16 cellular contexts compared by ENCODE assay signal in the genomic region with DNA sequence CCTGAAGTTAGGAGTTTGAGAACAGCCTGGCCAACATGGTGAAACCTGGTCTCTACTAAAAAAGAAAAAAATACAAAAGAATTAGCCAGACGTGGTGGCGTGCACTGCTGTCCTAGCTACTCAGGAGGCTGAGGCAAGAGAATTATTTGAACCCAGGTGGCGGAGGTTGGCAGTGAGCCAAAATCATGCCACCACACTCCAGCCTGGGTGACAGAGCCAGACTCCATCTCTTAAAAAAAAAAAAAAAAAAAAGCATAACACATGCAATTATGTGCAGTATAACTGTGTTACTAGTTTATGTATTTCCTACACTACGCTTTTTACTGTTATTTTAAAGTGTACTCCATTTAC. TPM values are rescaled to one million over a fixed set of nuclear protein-coding genes. Genes with fewer than 3 reads are reported as not detected.
A peak's percentile ranks its signal among the peaks of the same experiment; 100 is the strongest.
DNase-seq lines count a peak whose midpoint lies in the region; ATAC-seq and TF ChIP-seq lines count a peak whose summit lies in the region.
"Had no signal": no experiment of that assay in that cellular context is flagged by ENCODE, and none has a peak within 500 bp of the region (broad histone marks: within the 10 kb centered on the region; RNA-seq: fewer than 3 reads in every experiment).

No MANE protein-coding gene starts in this region.

- no peak overlapping the region for H3K4me2 ChIP-seq in SK-N-SH

- H3K27me3 ChIP-seq in endodermal cell (ENCODE audit: control insufficient read depth, insufficient read depth, low read length, poor library complexity, severe bottlenecking): no peaks in the 10 kb centered on the region
- H3K27me3 ChIP-seq in SK-N-SH (ENCODE audit: insufficient read depth): no peaks in the 10 kb centered on the region; the same call in 1 of the 2 replicates

- DNase-seq in NCI-H69 (lab: John Stamatoyannopoulos, UW) (peak; percentile 31), endodermal cell (no peak), progenitor cell of endocrine pancreas (ENCODE audit: low spot score, unreplicated experiment) (no peak), NCI-H187 treated with DMSO at 0.1 percent for 48 hours (lab: John Stamatoyannopoulos, UW) (no peak), SK-N-SH (no peak)
- DNase-seq in activated CD8-positive, alpha-beta memory T cell treated with anti-CD3 and anti-CD28 coated beads, Interleukin-2, amount 10 ng/mL, durations not matched to agents 7 days and 5 days: no peak
- DNase-seq: C1 segment of cervical spinal cord; Calu3; CD4-positive, alpha-beta memory T cell; COR-L47; DMS53; DMS79 treated with DMSO at 0.1 percent for 48 hours; GM23248; H7; HCEC 1CT had no signal

- H3K27ac Mint-ChIP-seq in endodermal cell (no peak overlapping the region), progenitor cell of endocrine pancreas (peak overlapping the region; percentile 59)
- no peak overlapping the region for H3K27ac Mint-ChIP-seq in activated CD8-positive, alpha-beta memory T cell treated with anti-CD3 and anti-CD28 coated beads, Interleukin-2, amount 10 ng/mL, durations not matched to agents 7 days and 5 days
- H3K27ac Mint-ChIP-seq: CD4-positive, alpha-beta memory T cell had no signal

- TF ChIP-seq CTCF in endodermal cell (conservative IDR thresholded peaks at IDR 0.05) (no peak), progenitor cell of endocrine pancreas (IDR thresholded peaks at IDR 0.05; ENCODE audit: unreplicated experiment) (no peak), SK-N-SH (IDR thresholded peaks at IDR 0.05) (no peak)

- no peaks in the 10 kb centered on the region for H3K36me3 ChIP-seq in endodermal cell (ENCODE audit: control insufficient read depth, insufficient read depth, low read length)
- no peaks in the 10 kb centered on the region for H3K36me3 ChIP-seq in SK-N-SH (replicated peaks in 1 of 2; ENCODE audit: control insufficient read depth in 1 of 2, insufficient read depth in 2 of 2, low read length in 1 of 2)

- H3K36me3 Mint-ChIP-seq in endodermal cell (ENCODE audit: low read depth) (no peaks in the 10 kb centered on the region), progenitor cell of endocrine pancreas (ENCODE audit: insufficient read depth) (no peaks in the 10 kb centered on the region)
- H3K36me3 Mint-ChIP-seq in activated CD8-positive, alpha-beta memory T cell treated with anti-CD3 and anti-CD28 coated beads, Interleukin-2, amount 10 ng/mL, durations not matched to agents 7 days and 5 days: no peaks in the 10 kb centered on the region
- H3K36me3 Mint-ChIP-seq: CD4-positive, alpha-beta memory T cell had no signal

- POLR2A ChIA-PET in SK-N-SH (lab: Yijun Ruan, JAX): interaction anchor here (0.7 kb wide), 1 partner anchor 235 kb away, joined by 8 read pairs; no protein-coding TSS in a partner anchor

- peaks cover 7% of the 10 kb centered on the region for H3F3A ChIP-seq in SK-N-SH (replicated peaks; ENCODE audit: insufficient read depth)

- 92% methylated on average over 3 of the region's 4 CpGs; no CpG with 5 or more reads in 1 of the 2 experiments for WGBS in endodermal cell (ENCODE audit: insufficient coverage in 1 of 2, insufficient read length in 1 of 2), 2 experiments
- WGBS in SK-N-SH (ENCODE audit: low lambda C conversion rate): 67% methylated on average over 4 of the region's 4 CpGs

- TF ChIP-seq RAD21 in Ishikawa (IDR thresholded peaks at IDR 0.05; ENCODE audit: low read depth) (no peak), SK-N-SH (IDR thresholded peaks at IDR 0.05; ENCODE audit: low read length) (no peak)

- no peak for ATAC-seq in activated CD8-positive, alpha-beta memory T cell treated with anti-CD3 and anti-CD28 coated beads, Interleukin-2, amount 10 ng/mL, durations not matched to agents 7 days and 5 days

- no peak overlapping the region for H3K9ac ChIP-seq in endodermal cell (ENCODE audit: extremely low read depth, low read length, poor library complexity, severe bottlenecking)
- no peak overlapping the region for H3K9ac ChIP-seq in SK-N-SH
- H3K9ac ChIP-seq: GM23248 had no signal

- H2AFZ ChIP-seq in SK-N-SH (ENCODE audit: low read depth): no peak overlapping the region
- H2AFZ ChIP-seq: GM23248 had no signal

- H3K4me1 ChIP-seq in endodermal cell (ENCODE audit: control insufficient read depth, insufficient read depth, low read length) (no peaks in the 10 kb centered on the region), SK-N-SH (ENCODE audit: control insufficient read depth in 1 of 2, insufficient read depth in 2 of 2, low read depth in 1 of 2, low read length in 1 of 2) (no peaks in the 10 kb centered on the region)

- no peaks in the 10 kb centered on the region for H3K79me2 ChIP-seq in SK-N-SH (ENCODE audit: insufficient read depth)

- no peak overlapping the region for H3K4me3 Mint-ChIP-seq in endodermal cell
- no peak overlapping the region for H3K4me3 Mint-ChIP-seq in progenitor cell of endocrine pancreas (ENCODE audit: low read depth)
- H3K4me3 Mint-ChIP-seq in activated CD8-positive, alpha-beta memory T cell treated with anti-CD3 and anti-CD28 coated beads, Interleukin-2, amount 10 ng/mL, durations not matched to agents 7 days and 5 days: no peak overlapping the region
- H3K4me3 Mint-ChIP-seq: CD4-positive, alpha-beta memory T cell had no signal

- no peaks in the 10 kb centered on the region for H3K4me1 Mint-ChIP-seq in endodermal cell
- peaks cover 2% of the 10 kb centered on the region for H3K4me1 Mint-ChIP-seq in progenitor cell of endocrine pancreas (ENCODE audit: low read depth)
- H3K4me1 Mint-ChIP-seq in activated CD8-positive, alpha-beta memory T cell treated with anti-CD3 and anti-CD28 coated beads, Interleukin-2, amount 10 ng/mL, durations not matched to agents 7 days and 5 days: no peaks in the 10 kb centered on the region
- H3K4me1 Mint-ChIP-seq: CD4-positive, alpha-beta memory T cell had no signal

- no peak overlapping the region for H3K4me3 ChIP-seq in endodermal cell (ENCODE audit: low read length)
- no peak overlapping the region for H3K4me3 ChIP-seq in SK-N-SH (ENCODE audit: low read depth in 2 of 2, low read length in 1 of 2)
- H3K4me3 ChIP-seq: GM23248 had no signal

- CTCF ChIA-PET in activated CD8-positive, alpha-beta memory T cell treated with anti-CD3 and anti-CD28 coated beads, Interleukin-2, amount 10 ng/mL, durations not matched to agents 7 days and 5 days (lab: Charles Lee): no interaction called here
- CTCF ChIA-PET in SK-N-SH (lab: Yijun Ruan, JAX): interaction anchor here (1.3 to 1.5 kb wide), 2 partner anchors 10 to 12 kb away, joined by 3 to 6 read pairs; no protein-coding TSS in a partner anchor

- no peak for TF ChIP-seq EP300 in Ishikawa (IDR thresholded peaks at IDR 0.05; ENCODE audit: borderline replicate concordance)
- TF ChIP-seq EP300 in SK-N-SH (IDR thresholded peaks at IDR 0.05; ENCODE audit: borderline replicate concordance in 1 of 2, low read depth in 1 of 2, low read length in 1 of 2): no peak

- H3K9me3 ChIP-seq in endodermal cell (ENCODE audit: control insufficient read depth, low read length) (no peaks in the 10 kb centered on the region), SK-N-SH (no peaks in the 10 kb centered on the region)

- no peaks in the 10 kb centered on the region for H3K9me2 ChIP-seq in SK-N-SH

- H3K27me3 Mint-ChIP-seq in endodermal cell (ENCODE audit: insufficient read depth): no peaks in the 10 kb centered on the region
- H3K27me3 Mint-ChIP-seq in progenitor cell of endocrine pancreas: no peaks in the 10 kb centered on the region
- H3K27me3 Mint-ChIP-seq in activated CD8-positive, alpha-beta memory T cell treated with anti-CD3 and anti-CD28 coated beads, Interleukin-2, amount 10 ng/mL, durations not matched to agents 7 days and 5 days: peaks cover 2% of the 10 kb centered on the region

- H3K9me3 Mint-ChIP-seq in endodermal cell: no peaks in the 10 kb centered on the region
- H3K9me3 Mint-ChIP-seq in progenitor cell of endocrine pancreas (ENCODE audit: low read depth): no peaks in the 10 kb centered on the region
- H3K9me3 Mint-ChIP-seq in activated CD8-positive, alpha-beta memory T cell treated with anti-CD3 and anti-CD28 coated beads, Interleukin-2, amount 10 ng/mL, durations not matched to agents 7 days and 5 days (ENCODE audit: low read depth): no peaks in the 10 kb centered on the region

- H4K20me1 ChIP-seq in SK-N-SH (ENCODE audit: insufficient read depth): no peaks in the 10 kb centered on the region

- peak overlapping the region; percentile 46 for H3K27ac ChIP-seq in endodermal cell (ENCODE audit: low read depth, low read length)
- no peak overlapping the region for H3K27ac ChIP-seq in SK-N-SH (ENCODE audit: low read depth in 2 of 2, low read length in 1 of 2)
- H3K27ac ChIP-seq: GM23248 had no signal

TF ChIP-seq in Ishikawa, 13 proteins besides CTCF, POLR2A, EP300 and RAD21:
- TF ChIP-seq NFIC (IDR thresholded peaks at IDR 0.05) (peak; percentile 44; the same call in 1 of the 2 replicates), TAF1 (IDR thresholded peaks at IDR 0.05; ENCODE audit: low read depth) (no peak), FOXM1 (IDR thresholded peaks at IDR 0.05; ENCODE audit: borderline replicate concordance, low read depth) (no peak), TEAD4 (IDR thresholded peaks at IDR 0.05) (no peak)

TF ChIP-seq in SK-N-SH, 30 proteins besides CTCF, POLR2A, EP300 and RAD21 (continues in another document):
- TF ChIP-seq JUND (IDR thresholded peaks at IDR 0.05) (no peak), GATA2 (CRISPR knock-in tag; IDR thresholded peaks at IDR 0.05) (no peak), NFIC (IDR thresholded peaks at IDR 0.05; ENCODE audit: borderline replicate concordance) (no peak), TAF1 (IDR thresholded peaks at IDR 0.05; ENCODE audit: borderline replicate concordance, low read depth, low read length) (no peak), POLR2AphosphoS5 (IDR thresholded peaks at IDR 0.05; ENCODE audit: low read depth, low read length) (no peak), EZH2phosphoT487 (IDR thresholded peaks at IDR 0.05; ENCODE audit: borderline replicate concordance, low read depth) (no peak), ELF1 (IDR thresholded peaks at IDR 0.05) (no peak), SIN3A (IDR thresholded peaks at IDR 0.05; ENCODE audit: borderline replicate concordance, low read depth, low read length) (no peak)
- TF ChIP-seq, protein P1, sequence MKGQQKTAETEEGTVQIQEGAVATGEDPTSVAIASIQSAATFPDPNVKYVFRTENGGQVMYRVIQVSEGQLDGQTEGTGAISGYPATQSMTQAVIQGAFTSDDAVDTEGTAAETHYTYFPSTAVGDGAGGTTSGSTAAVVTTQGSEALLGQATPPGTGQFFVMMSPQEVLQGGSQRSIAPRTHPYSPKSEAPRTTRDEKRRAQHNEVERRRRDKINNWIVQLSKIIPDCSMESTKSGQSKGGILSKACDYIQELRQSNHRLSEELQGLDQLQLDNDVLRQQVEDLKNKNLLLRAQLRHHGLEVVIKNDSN (IDR thresholded peaks at IDR 0.05; ENCODE audit: borderline replicate concordance, low read depth): no peak

RNA-seq across cellular contexts. Expression of a gene that starts 31.9 kb away (rescaled TPM):
- total RNA-seq in endodermal cell: 10 to 100 TPM; 25.8 to 34.0 TPM
- 24.2 TPM for polyA plus RNA-seq in endodermal cell (2013, experiment 1 of 2)
- polyA plus RNA-seq in endodermal cell (2013, experiment 2 of 2): 19.7 TPM
- 31.9 and 34.4 TPM in 2 replicates for total RNA-seq in progenitor cell of endocrine pancreas
- total RNA-seq in activated CD8-positive, alpha-beta memory T cell treated with anti-CD3 and anti-CD28 coated beads, Interleukin-2, amount 10 ng/mL, durations not matched to agents 7 days and 5 days: 10 to 100 TPM in 1 of 2 experiments, 1 to 10 TPM in 1; 9.7 to 10.2 TPM
- polyA plus RNA-seq in SK-N-SH (2012; rRNA removed): 2.6 and 3.4 TPM in 2 replicates
- polyA plus RNA-seq in SK-N-SH (2012; cell fraction: cytosol; rRNA removed): 3.5 and 4.0 TPM in 2 replicates
- polyA plus RNA-seq in SK-N-SH (2012; cell fraction: nucleus; rRNA removed): 3.0 and 6.1 TPM in 2 replicates
